26 cellular contexts compared by ENCODE assay signal in genomic region chr22:36194385-36194784, GRCh38. TPM values are rescaled to one million over a fixed set of nuclear protein-coding genes. Genes with fewer than 3 reads are reported as not detected.
"Had no signal": no experiment of that assay in that cellular context is flagged by ENCODE, and none has a peak within 500 bp of the region (broad histone marks: within the 10 kb centered on the region; RNA-seq: fewer than 3 reads in every experiment).

No MANE protein-coding gene starts in this region.

- H3K9me3 ChIP-seq: adrenal gland, breast epithelium, colonic mucosa, esophagus muscularis mucosa, gastrocnemius medialis, heart left ventricle had no signal

- H3K27me3 ChIP-seq: adrenal gland, breast epithelium, cardiac muscle cell, colonic mucosa, dorsolateral prefrontal cortex, esophagus muscularis mucosa, gastrocnemius medialis, heart left ventricle had no signal

- H3K36me3 ChIP-seq: adrenal gland, breast epithelium, cardiac muscle cell, colonic mucosa, esophagus muscularis mucosa, gastrocnemius medialis, WERI-Rb-1 had no signal

- H3K27ac Mint-ChIP-seq: activated B cell treated with CpG ODN at 0.5 μM for 24 hours; activated CD4-positive, alpha-beta memory T cell treated with anti-CD3 and anti-CD28 coated beads, Interleukin-2, amount 10 ng/mL, durations not matched to agents 7 days and 5 days; activated CD4-positive, alpha-beta T cell treated with anti-CD3 and anti-CD28 coated beads, Interleukin-2, amount 10 ng/mL, durations not matched to agents 24 days and 14 days; activated naive CD4-positive, alpha-beta T cell treated with anti-CD3 and anti-CD28 coated beads, Interleukin-2, amount 50 U/mL, for 24 hours; activated naive CD8-positive, alpha-beta T cell treated with anti-CD3 and anti-CD28 coated beads for 36 hours; activated naive CD8-positive, alpha-beta T cell treated with anti-CD3 and anti-CD28 coated beads, Interleukin-2, amount 50 U/mL, for 24 hours; activated T-cell treated with anti-CD3 and anti-CD28 coated beads, Interleukin-2, amount 50 U/mL, for 24 hours; endodermal cell; T-helper 2 cell treated with Interferon-gamma antibody and Interleukin-4, amounts not matched to agents 5 μg/mL and 100 μg/mL, for 36 hours had no signal

- H3K4me3 ChIP-seq: adrenal gland, breast epithelium, cardiac muscle cell, colonic mucosa, dorsolateral prefrontal cortex, esophagus muscularis mucosa, gastrocnemius medialis, heart left ventricle had no signal

- H3K4me3 Mint-ChIP-seq: activated B cell treated with CpG ODN at 0.5 μM for 24 hours; activated CD4-positive, alpha-beta memory T cell treated with anti-CD3 and anti-CD28 coated beads, Interleukin-2, amount 10 ng/mL, durations not matched to agents 7 days and 5 days; activated CD4-positive, alpha-beta T cell treated with anti-CD3 and anti-CD28 coated beads, Interleukin-2, amount 10 ng/mL, durations not matched to agents 24 days and 14 days; activated naive CD4-positive, alpha-beta T cell treated with anti-CD3 and anti-CD28 coated beads, Interleukin-2, amount 50 U/mL, for 24 hours; activated naive CD8-positive, alpha-beta T cell treated with anti-CD3 and anti-CD28 coated beads for 36 hours; activated naive CD8-positive, alpha-beta T cell treated with anti-CD3 and anti-CD28 coated beads, Interleukin-2, amount 50 U/mL, for 24 hours; activated T-cell treated with anti-CD3 and anti-CD28 coated beads, Interleukin-2, amount 50 U/mL, for 24 hours; activated T-cell treated with anti-CD3 and anti-CD28 coated beads, Interleukin-2, amount 50 U/mL, for 72 hours; dendritic cell treated with granulocyte-macrophage colony-stimulating factor and Interleukin-4, amounts not matched to agents 40 ng/mL and 50 ng/mL, for 4 days; endodermal cell; T-helper 17 cell; T-helper 2 cell treated with Interferon-gamma antibody and Interleukin-4, amounts not matched to agents 5 μg/mL and 100 μg/mL, for 36 hours had no signal

- H3K4me1 ChIP-seq: breast epithelium, colonic mucosa, foreskin keratinocyte had no signal

- H3K27ac ChIP-seq: cardiac muscle cell, colonic mucosa, dorsolateral prefrontal cortex, esophagus muscularis mucosa, foreskin keratinocyte, gastrocnemius medialis, WERI-Rb-1 had no signal

- DNase-seq: activated B cell treated with CpG ODN at 0.5 μM for 24 hours; activated CD8-positive, alpha-beta memory T cell treated with anti-CD3 and anti-CD28 coated beads, Interleukin-2, amount 50 U/mL, for 48 hours; activated T-cell treated with anti-CD3 and anti-CD28 coated beads for 4 hours; T-helper 17 cell; T1000 had no signal

- H3K9me3 Mint-ChIP-seq: activated B cell treated with CpG ODN at 0.5 μM for 24 hours; activated CD4-positive, alpha-beta memory T cell treated with anti-CD3 and anti-CD28 coated beads, Interleukin-2, amount 10 ng/mL, durations not matched to agents 7 days and 5 days; activated CD4-positive, alpha-beta T cell treated with anti-CD3 and anti-CD28 coated beads, Interleukin-2, amount 10 ng/mL, durations not matched to agents 24 days and 14 days; activated naive CD4-positive, alpha-beta T cell treated with anti-CD3 and anti-CD28 coated beads, Interleukin-2, amount 50 U/mL, for 24 hours; activated naive CD8-positive, alpha-beta T cell treated with anti-CD3 and anti-CD28 coated beads for 36 hours; activated naive CD8-positive, alpha-beta T cell treated with anti-CD3 and anti-CD28 coated beads, Interleukin-2, amount 50 U/mL, for 24 hours; activated T-cell treated with anti-CD3 and anti-CD28 coated beads, Interleukin-2, amount 50 U/mL, for 24 hours; activated T-cell treated with anti-CD3 and anti-CD28 coated beads, Interleukin-2, amount 50 U/mL, for 72 hours; dendritic cell treated with granulocyte-macrophage colony-stimulating factor and Interleukin-4, amounts not matched to agents 40 ng/mL and 50 ng/mL, for 4 days; T-helper 2 cell treated with Interferon-gamma antibody and Interleukin-4, amounts not matched to agents 5 μg/mL and 100 μg/mL, for 36 hours had no signal

- H3K36me3 Mint-ChIP-seq: activated naive CD4-positive, alpha-beta T cell treated with anti-CD3 and anti-CD28 coated beads, Interleukin-2, amount 50 U/mL, for 24 hours; activated naive CD8-positive, alpha-beta T cell treated with anti-CD3 and anti-CD28 coated beads for 36 hours; brain had no signal

- H3K27me3 Mint-ChIP-seq: activated naive CD8-positive, alpha-beta T cell treated with anti-CD3 and anti-CD28 coated beads for 36 hours; dendritic cell treated with granulocyte-macrophage colony-stimulating factor and Interleukin-4, amounts not matched to agents 40 ng/mL and 50 ng/mL, for 4 days had no signal

RNA-seq across cellular contexts. Expression of gene APOL4, which starts 7.2 kb away (rescaled TPM):
- total RNA-seq: activated B cell treated with CpG ODN at 0.5 μM for 24 hours; activated CD4-positive, alpha-beta T cell treated with anti-CD3 and anti-CD28 coated beads, Interleukin-2, amount 10 ng/mL, durations not matched to agents 24 days and 14 days; endodermal cell; foreskin keratinocyte had no signal

RNA-seq across cellular contexts. Expression of gene APOL3, which starts 33.8 kb away (rescaled TPM):
- total RNA-seq: cardiac muscle cell had no signal

RNA-seq across cellular contexts. Expression of gene APOL1, which starts 58.5 kb away (rescaled TPM):
- total RNA-seq: cardiac muscle cell had no signal
